Comparison of ENCODE assay signal across 32 cellular contexts in the genomic region with DNA sequence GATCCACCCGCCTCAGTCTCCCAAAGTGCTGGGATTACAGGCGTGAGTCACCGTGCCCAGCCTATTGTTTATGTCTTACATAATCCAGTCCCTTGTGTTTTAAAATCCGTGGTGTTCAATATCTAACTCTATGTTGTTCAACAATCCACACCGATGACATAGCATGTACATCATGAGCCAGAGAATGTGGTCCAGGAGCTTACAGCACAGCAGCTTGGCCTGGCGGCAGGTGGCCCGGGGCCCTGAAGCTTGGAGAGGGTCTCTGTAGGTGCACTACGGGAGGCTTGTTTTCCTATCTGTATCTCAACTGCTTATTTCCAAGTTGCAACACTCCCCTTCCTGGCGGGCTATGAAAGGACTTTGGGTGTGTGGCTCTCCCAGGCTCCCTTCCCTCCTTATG.
"Had no signal": no experiment of that assay in that cellular context is flagged by ENCODE, and none has a peak within 500 bp of the region (broad histone marks: within the 10 kb centered on the region; RNA-seq: fewer than 3 reads in every experiment).

No MANE protein-coding gene starts in this region.

- H3K27ac Mint-ChIP-seq: activated CD4-positive, alpha-beta T cell treated with anti-CD3 and anti-CD28 coated beads, Interleukin-2, amount 10 ng/mL, durations not matched to agents 24 days and 14 days; activated naive CD4-positive, alpha-beta T cell treated with anti-CD3 and anti-CD28 coated beads for 36 hours; activated naive CD4-positive, alpha-beta T cell treated with anti-CD3 and anti-CD28 coated beads, Interleukin-2, amount 50 U/mL, for 72 hours; activated T-helper 1 cell treated with anti-CD3 and anti-CD28 coated beads, Interleukin-12 subunit alpha, Interleukin-12 subunit beta, Interleukin-2, Interleukin-4 antibody, amounts not matched to agents 30 ng/mL and 10 ng/mL and 1 ng/mL, durations not matched to agents 14 hours and 24 hours and 36 hours; T-helper 1 cell treated with Interleukin-12 subunit alpha and Interleukin-12 subunit beta and Interleukin-4 antibody, amounts not matched to agents 30 μg/mL and 1 μg/mL, for 36 hours; T-helper 2 cell treated with Interferon-gamma antibody and Interleukin-4, amounts not matched to agents 5 μg/mL and 100 μg/mL, for 36 hours had no signal

- H3K36me3 ChIP-seq: adrenal gland, MG63, Peyer's patch, SJSA1 had no signal

- H3K36me3 Mint-ChIP-seq: activated naive CD4-positive, alpha-beta T cell treated with anti-CD3 and anti-CD28 coated beads, Interleukin-2, amount 50 U/mL, for 72 hours had no signal

- H3K4me3 ChIP-seq: adrenal gland, body of pancreas, MG63, Peyer's patch, SJSA1 had no signal

- ATAC-seq: activated naive CD4-positive, alpha-beta T cell treated with anti-CD3 and anti-CD28 coated beads, Interleukin-2, amount 50 U/mL, for 72 hours; activated T-cell treated with anti-CD3 and anti-CD28 coated beads, Interleukin-2, amount 50 U/mL, for 4 hours; body of pancreas; PC-3 had no signal

- H3K9me3 Mint-ChIP-seq: T-helper 2 cell treated with Interferon-gamma antibody and Interleukin-4, amounts not matched to agents 5 μg/mL and 100 μg/mL, for 36 hours had no signal

- H3K27ac ChIP-seq: adrenal gland, body of pancreas, Peyer's patch, SJSA1 had no signal

- H3K27me3 ChIP-seq: adrenal gland, body of pancreas, MG63, Peyer's patch, SJSA1 had no signal

- DNase-seq: activated CD4-positive, alpha-beta T cell treated with anti-CD3 and anti-CD28 coated beads, Interleukin-2, amount 10 ng/mL, durations not matched to agents 24 days and 14 days; activated CD4-positive, alpha-beta T cell treated with anti-CD3 and anti-CD28 coated beads, Interleukin-2, amount 50 U/mL, for 4 hours; activated CD8-positive, alpha-beta memory T cell treated with anti-CD3 and anti-CD28 coated beads, Interleukin-2, amount 50 U/mL, for 4 hours; activated gamma-delta T cell treated with Interleukin-2 at 50 U/mL for 16 hours; activated naive CD4-positive, alpha-beta T cell treated with anti-CD3 and anti-CD28 coated beads for 36 hours; activated T-cell treated with anti-CD3 and anti-CD28 coated beads for 4 hours; activated T-cell treated with anti-CD3 and anti-CD28 coated beads, Interleukin-2, amount 50 U/mL, for 4 hours; adrenal gland; body of pancreas; Kasumi-1; KG1; MG63; NCI-H1048; NCI-H1105 treated with DMSO at 0.1 percent for 48 hours; NCI-H1436; NCI-H1694; NCI-H1930; NCI-H2081 treated with DMSO at 0.1 percent for 48 hours; NCI-H345; NCI-H524 treated with DMSO at 0.1 percent for 48 hours; NCI-H748 treated with DMSO at 0.1 percent for 48 hours; NK-92 treated with Interleukin-12 subunit alpha and Interleukin-12 subunit beta, amount 100 ng/mL, for 24 hours; PC-3; Peyer's patch; RPMI8226; SHP77 treated with DMSO at 0.1 percent for 48 hours; SK-N-SH had no signal

- H3K4me3 Mint-ChIP-seq: activated CD4-positive, alpha-beta T cell treated with anti-CD3 and anti-CD28 coated beads, Interleukin-2, amount 10 ng/mL, durations not matched to agents 24 days and 14 days; activated naive CD4-positive, alpha-beta T cell treated with anti-CD3 and anti-CD28 coated beads for 36 hours; activated T-cell treated with anti-CD3 and anti-CD28 coated beads, Interleukin-2, amount 50 U/mL, for 4 hours; activated T-helper 1 cell treated with anti-CD3 and anti-CD28 coated beads, Interleukin-12 subunit alpha, Interleukin-12 subunit beta, Interleukin-2, Interleukin-4 antibody, amounts not matched to agents 30 ng/mL and 10 ng/mL and 1 ng/mL, durations not matched to agents 14 hours and 24 hours and 36 hours; T-helper 1 cell treated with Interleukin-12 subunit alpha and Interleukin-12 subunit beta and Interleukin-4 antibody, amounts not matched to agents 30 μg/mL and 1 μg/mL, for 36 hours; T-helper 2 cell treated with Interferon-gamma antibody and Interleukin-4, amounts not matched to agents 5 μg/mL and 100 μg/mL, for 36 hours had no signal

- H3K9me3 ChIP-seq: adrenal gland, body of pancreas, MG63, Peyer's patch, SK-N-SH had no signal

- H3K9ac ChIP-seq: SK-N-SH had no signal

- H3K27me3 Mint-ChIP-seq: activated CD4-positive, alpha-beta T cell treated with anti-CD3 and anti-CD28 coated beads, Interleukin-2, amount 10 ng/mL, durations not matched to agents 24 days and 14 days had no signal

- H3K4me1 ChIP-seq: adrenal gland, body of pancreas, SJSA1 had no signal

- H3K4me2 ChIP-seq: SK-N-SH had no signal
